ENCODE assay signal across 1 cellular context in genomic region chr6:132758689-132759088, GRCh38.
TF ChIP-seq lines count a peak whose summit lies in the region.

No MANE protein-coding gene starts in this region.

TF ChIP-seq in HepG2, 621 proteins besides CTCF, POLR2A, EP300 and RAD21:
- TF ChIP-seq ZNF563 (CRISPR knock-in tag; IDR thresholded peaks at IDR 0.05) (no peak), NRL (CRISPR knock-in tag; IDR thresholded peaks at IDR 0.05; ENCODE audit: borderline replicate concordance) (no peak), CENPX (CRISPR knock-in tag; IDR thresholded peaks at IDR 0.05) (no peak), ZBTB14 (CRISPR knock-in tag; IDR thresholded peaks at IDR 0.05) (no peak), JUN (CRISPR knock-in tag; IDR thresholded peaks at IDR 0.05) (no peak), ZBTB39 (CRISPR knock-in tag; IDR thresholded peaks at IDR 0.05) (no peak), ZNF710 (CRISPR knock-in tag; IDR thresholded peaks at IDR 0.05; ENCODE audit: borderline replicate concordance) (no peak), TGIF2 (CRISPR knock-in tag; IDR thresholded peaks at IDR 0.05) (no peak), MBNL3 (CRISPR knock-in tag; conservative IDR thresholded peaks at IDR 0.05) (no peak), TFDP2 (CRISPR knock-in tag; IDR thresholded peaks at IDR 0.05) (no peak), FOXO4 (CRISPR knock-in tag; conservative IDR thresholded peaks at IDR 0.05) (no peak), PRDM4 (CRISPR knock-in tag; IDR thresholded peaks at IDR 0.05; ENCODE audit: borderline replicate concordance) (no peak), XRCC5 (optimal IDR thresholded peaks at IDR 0.05; ENCODE audit: low read length) (no peak), PPARG (CRISPR knock-in tag; conservative IDR thresholded peaks at IDR 0.05) (no peak)
TF ChIP-seq in HepG2: peak in this region for 0.
